In genomic region chr11:416757-417621, GRCh38 we compare ENCODE assay signal across 1 cellular context.
TF ChIP-seq lines count a peak whose summit lies in the region.

No MANE protein-coding gene starts in this region.

TF ChIP-seq in K562, 482 proteins besides CTCF, POLR2A, EP300 and RAD21:
- TF ChIP-seq, protein P1, sequence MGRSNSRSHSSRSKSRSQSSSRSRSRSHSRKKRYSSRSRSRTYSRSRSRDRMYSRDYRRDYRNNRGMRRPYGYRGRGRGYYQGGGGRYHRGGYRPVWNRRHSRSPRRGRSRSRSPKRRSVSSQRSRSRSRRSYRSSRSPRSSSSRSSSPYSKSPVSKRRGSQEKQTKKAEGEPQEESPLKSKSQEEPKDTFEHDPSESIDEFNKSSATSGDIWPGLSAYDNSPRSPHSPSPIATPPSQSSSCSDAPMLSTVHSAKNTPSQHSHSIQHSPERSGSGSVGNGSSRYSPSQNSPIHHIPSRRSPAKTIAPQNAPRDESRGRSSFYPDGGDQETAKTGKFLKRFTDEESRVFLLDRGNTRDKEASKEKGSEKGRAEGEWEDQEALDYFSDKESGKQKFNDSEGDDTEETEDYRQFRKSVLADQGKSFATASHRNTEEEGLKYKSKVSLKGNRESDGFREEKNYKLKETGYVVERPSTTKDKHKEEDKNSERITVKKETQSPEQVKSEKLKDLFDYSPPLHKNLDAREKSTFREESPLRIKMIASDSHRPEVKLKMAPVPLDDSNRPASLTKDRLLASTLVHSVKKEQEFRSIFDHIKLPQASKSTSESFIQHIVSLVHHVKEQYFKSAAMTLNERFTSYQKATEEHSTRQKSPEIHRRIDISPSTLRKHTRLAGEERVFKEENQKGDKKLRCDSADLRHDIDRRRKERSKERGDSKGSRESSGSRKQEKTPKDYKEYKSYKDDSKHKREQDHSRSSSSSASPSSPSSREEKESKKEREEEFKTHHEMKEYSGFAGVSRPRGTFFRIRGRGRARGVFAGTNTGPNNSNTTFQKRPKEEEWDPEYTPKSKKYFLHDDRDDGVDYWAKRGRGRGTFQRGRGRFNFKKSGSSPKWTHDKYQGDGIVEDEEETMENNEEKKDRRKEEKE (IDR thresholded peaks at IDR 0.05; ENCODE audit: borderline replicate concordance in 1 of 2, control insufficient read depth in 1 of 2, low read depth in 2 of 2, low read length in 1 of 2), result no peak
- TF ChIP-seq KLF6 (CRISPR knock-in tag; IDR thresholded peaks at IDR 0.05; ENCODE audit: borderline replicate concordance), result no peak
- no peak for TF ChIP-seq E2F5 (CRISPR knock-in tag; IDR thresholded peaks at IDR 0.05)
- TF ChIP-seq PCBP1 (IDR thresholded peaks at IDR 0.05; ENCODE audit: low read depth, low read length, poor library complexity, severe bottlenecking), result peak; percentile 26
- TF ChIP-seq PURB (CRISPR knock-in tag; IDR thresholded peaks at IDR 0.05; ENCODE audit: low read depth), result no peak
- TF ChIP-seq ZNF695 (CRISPR knock-in tag; IDR thresholded peaks at IDR 0.05), result no peak
- TF ChIP-seq, protein P2, sequence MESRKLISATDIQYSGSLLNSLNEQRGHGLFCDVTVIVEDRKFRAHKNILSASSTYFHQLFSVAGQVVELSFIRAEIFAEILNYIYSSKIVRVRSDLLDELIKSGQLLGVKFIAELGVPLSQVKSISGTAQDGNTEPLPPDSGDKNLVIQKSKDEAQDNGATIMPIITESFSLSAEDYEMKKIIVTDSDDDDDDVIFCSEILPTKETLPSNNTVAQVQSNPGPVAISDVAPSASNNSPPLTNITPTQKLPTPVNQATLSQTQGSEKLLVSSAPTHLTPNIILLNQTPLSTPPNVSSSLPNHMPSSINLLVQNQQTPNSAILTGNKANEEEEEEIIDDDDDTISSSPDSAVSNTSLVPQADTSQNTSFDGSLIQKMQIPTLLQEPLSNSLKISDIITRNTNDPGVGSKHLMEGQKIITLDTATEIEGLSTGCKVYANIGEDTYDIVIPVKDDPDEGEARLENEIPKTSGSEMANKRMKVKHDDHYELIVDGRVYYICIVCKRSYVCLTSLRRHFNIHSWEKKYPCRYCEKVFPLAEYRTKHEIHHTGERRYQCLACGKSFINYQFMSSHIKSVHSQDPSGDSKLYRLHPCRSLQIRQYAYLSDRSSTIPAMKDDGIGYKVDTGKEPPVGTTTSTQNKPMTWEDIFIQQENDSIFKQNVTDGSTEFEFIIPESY (CRISPR knock-in tag; IDR thresholded peaks at IDR 0.05), result 0 out of 2 replicates have a peak, but pooled peaks have one; percentile 8
